ENCODE assay signal across 11 cellular contexts in genomic region chr6:2688416-2689064, GRCh38.
DNase-seq lines count a peak whose midpoint lies in the region; ATAC-seq and TF ChIP-seq lines count a peak whose summit lies in the region.
"Had no signal": no experiment of that assay in that cellular context is flagged by ENCODE, and none has a peak within 500 bp of the region (broad histone marks: within the 10 kb centered on the region; RNA-seq: fewer than 3 reads in every experiment).

No MANE protein-coding gene starts in this region.

- H3K4me3 ChIP-seq in SJSA1 = no peak overlapping the region
- H3K4me3 ChIP-seq in fibroblast of the aortic adventitia (ENCODE audit: low read depth, low read length) = no peak overlapping the region

- ATAC-seq in GM21737 (IDR thresholded peaks at IDR 0.05; ENCODE audit: unreplicated experiment) = no peak

- DNase-seq in ACHN = peak; percentile 51
- peak; percentile 41 for DNase-seq in GM20000 (ENCODE audit: low spot score)
- peak; percentile 60 to 77 for DNase-seq in SJSA1 (ENCODE audit: low read depth in 1 of 2, low spot score in 2 of 2)
- DNase-seq in fibroblast of the aortic adventitia (ENCODE audit: low read depth) = peak; percentile 86
- no peak for DNase-seq in stimulated activated CD4-positive, alpha-beta T cell treated with anti-CD3 and anti-CD28 coated beads, Interleukin-2, amount 100 ng/mL, for 48 hours
- DNase-seq in COLO668 (lab: John Stamatoyannopoulos, UW; ENCODE audit: unreplicated experiment) = no peak
- DNase-seq in activated effector memory CD4-positive, alpha-beta T cell treated with Interleukin-2 at 50 U/mL for 16 hours = no peak
- DNase-seq: CD4-positive, alpha-beta T cell; SHP77; stimulated activated CD4-positive, alpha-beta T cell treated with anti-CD3 and anti-CD28 coated beads, Interleukin-4, amount 100 ng/mL, for 4 hours had no signal

- no peaks in the 10 kb centered on the region for H3K27me3 ChIP-seq in SJSA1 (replicated peaks)

- no peaks in the 10 kb centered on the region for H3K9me3 ChIP-seq in SJSA1 (replicated peaks)

- H3K36me3 ChIP-seq in SJSA1 = no peaks in the 10 kb centered on the region

- in situ Hi-C loops in ACHN (cut with HindIII; ENCODE audit: low pct_ligation_motif_present, low pct_unique_long_range_greater_than_20kb, low sequenced_read_pairs) = no loop called here

- peak overlapping the region; percentile 68 for H3K27ac ChIP-seq in SJSA1

- H3K4me1 ChIP-seq in SJSA1 (replicated peaks) = peaks cover 22% of the 10 kb centered on the region

- no peak for TF ChIP-seq CTCF in GM20000 (IDR thresholded peaks at IDR 0.05; ENCODE audit: extremely low read depth, missing control alignments)
- no peak for TF ChIP-seq CTCF in fibroblast of the aortic adventitia (IDR thresholded peaks at IDR 0.05; ENCODE audit: insufficient read depth, low read length)

Comparison
In these comparisons a context has a peak if more than half of its experiments do, and no peak if none do; other contexts are left out.
1. DNase-seq: peak in ACHN (single experiment), GM20000 (single experiment), SJSA1 (2 of 2) and fibroblast of the aortic adventitia (single experiment); none in stimulated activated CD4-positive, alpha-beta T cell treated with anti-CD3 and anti-CD28 coated beads, Interleukin-2, amount 100 ng/mL, for 48 hours (0 of 2), COLO668 (single experiment) and activated effector memory CD4-positive, alpha-beta T cell treated with Interleukin-2 at 50 U/mL for 16 hours (single experiment).